Comparison of ENCODE assay signal across 19 cellular contexts in genomic region chr3:11678735-11679134, GRCh38.
"Had no signal": no experiment of that assay in that cellular context is flagged by ENCODE, and none has a peak within 500 bp of the region (broad histone marks: within the 10 kb centered on the region; RNA-seq: fewer than 3 reads in every experiment).

No MANE protein-coding gene starts in this region.

- H3K9me3 Mint-ChIP-seq: naive thymus-derived CD8-positive, alpha-beta T cell; neural crest cell had no signal

- H2AFZ ChIP-seq: hepatocyte had no signal

- H3K4me1 Mint-ChIP-seq: naive thymus-derived CD8-positive, alpha-beta T cell; neural crest cell had no signal

- H3K4me3 Mint-ChIP-seq: naive thymus-derived CD8-positive, alpha-beta T cell; neural crest cell had no signal

- H3K36me3 ChIP-seq: ovary, right atrium auricular region, upper lobe of right lung had no signal

- H3K27me3 Mint-ChIP-seq: naive thymus-derived CD8-positive, alpha-beta T cell had no signal

- H3K27ac ChIP-seq: foreskin keratinocyte, hepatocyte, ovary, right atrium auricular region, upper lobe of right lung, vagina had no signal

- H3K4me2 ChIP-seq: hepatocyte, smooth muscle cell had no signal

- H3K27ac Mint-ChIP-seq: naive thymus-derived CD8-positive, alpha-beta T cell had no signal

- H3K27me3 ChIP-seq: foreskin keratinocyte, hepatocyte, ovary, right atrium auricular region, upper lobe of right lung, vagina had no signal

- ATAC-seq: esophagus mucosa; foreskin keratinocyte; left cardiac atrium; left ventricle myocardium superior; naive thymus-derived CD8-positive, alpha-beta T cell had no signal

- H3K4me3 ChIP-seq: hepatocyte, lung, ovary, right atrium auricular region, smooth muscle cell, upper lobe of right lung, vagina had no signal

- FAIRE-seq: endometrium, kidney had no signal

- DNase-seq: effector memory CD4-positive, alpha-beta T cell; foreskin keratinocyte; kidney; left cardiac atrium; left ventricle myocardium superior; mesendoderm; naive thymus-derived CD8-positive, alpha-beta T cell; ovary; stimulated activated CD4-positive, alpha-beta T cell treated with anti-CD3 and anti-CD28 coated beads, Interleukin-2, amount 100 ng/mL, for 48 hours; stimulated activated naive CD4-positive, alpha-beta T cell treated with Interleukin-2 at 50 U/mL for 16 hours; upper lobe of right lung had no signal

- H3K4me1 ChIP-seq: foreskin keratinocyte, right atrium auricular region, upper lobe of right lung, vagina had no signal

- H3K9me3 ChIP-seq: ovary, right atrium auricular region, upper lobe of right lung, vagina had no signal
